Comparison of ENCODE assay signal across 9 cellular contexts in genomic region chr17:64390066-64390465, GRCh38. TPM values are rescaled to one million over a fixed set of nuclear protein-coding genes. Genes with fewer than 3 reads are reported as not detected.
DNase-seq lines count a peak whose midpoint lies in the region; ATAC-seq and TF ChIP-seq lines count a peak whose summit lies in the region.
"Had no signal": no experiment of that assay in that cellular context is flagged by ENCODE, and none has a peak within 500 bp of the region (broad histone marks: within the 10 kb centered on the region; RNA-seq: fewer than 3 reads in every experiment).

No MANE protein-coding gene starts in this region.

- H3K9me3 ChIP-seq in GM23248 (ENCODE audit: low read depth) (no peaks in the 10 kb centered on the region), esophagus squamous epithelium (no peaks in the 10 kb centered on the region)

- no peak for TF ChIP-seq POLR2A in esophagus squamous epithelium (IDR thresholded peaks at IDR 0.05)

- CTCF ChIA-PET in RWPE1 (lab: Yijun Ruan, JAX) = no interaction called here

- DNase-seq in GM23248 (no peak), RWPE1 (ENCODE audit: low spot score) (no peak), esophagus squamous epithelium (lab: John Stamatoyannopoulos, UW) (no peak), COR-L47 (lab: John Stamatoyannopoulos, UW) (no peak), omental fat pad (ENCODE audit: low spot score) (no peak)
- DNase-seq: NCI-H2029 had no signal

- H3K9ac ChIP-seq in GM23248 = no peak overlapping the region

- peak overlapping the region; percentile 33; the same call in 1 of the 2 replicates for H2AFZ ChIP-seq in GM23248

- ATAC-seq in omental fat pad (ENCODE audit: low FRiP score) (no peak), GM19023 (IDR thresholded peaks at IDR 0.05; ENCODE audit: unreplicated experiment) (no peak)

- H3K27me3 ChIP-seq in GM23248 (replicated peaks; ENCODE audit: insufficient read depth) = no peaks in the 10 kb centered on the region
- H3K27me3 ChIP-seq in esophagus squamous epithelium = no peaks in the 10 kb centered on the region

- no peaks in the 10 kb centered on the region for H3K36me3 ChIP-seq in GM23248 (ENCODE audit: low read depth)
- H3K36me3 ChIP-seq in esophagus squamous epithelium = no peaks in the 10 kb centered on the region

- H3K27ac ChIP-seq in GM23248 = no peak overlapping the region
- peak overlapping the region; percentile 55 for H3K27ac ChIP-seq in RWPE1
- peak overlapping the region; percentile 59 to 90 (median 76) for H3K27ac ChIP-seq in esophagus squamous epithelium
- H3K27ac ChIP-seq in skin epidermis = peak overlapping the region in 19 of 21 experiments; percentile 12 to 91 (median 78)

- H3K4me3 ChIP-seq in GM23248 (no peak overlapping the region), esophagus squamous epithelium (peak overlapping the region; percentile 5 to 54 (median 38)), skin epidermis (peak overlapping the region in 6 of 7 experiments; percentile 0 to 28 (median 13))

- H3F3A ChIP-seq in GM23248 (ENCODE audit: insufficient read depth) = no peaks in the 10 kb centered on the region

- WGBS in GM23248 (ENCODE audit: low coverage in 1 of 2, low lambda C conversion rate in 2 of 2, missing lambda C conversion rate in 2 of 2), 2 experiments = 73 to 83% methylated on average over 3 of the region's 3 CpGs
- WGBS in esophagus squamous epithelium, 2 donors = 42 to 44% methylated on average over 3 of the region's 3 CpGs

- H3K9me2 ChIP-seq in GM23248 (ENCODE audit: insufficient read depth) = no peaks in the 10 kb centered on the region

- H3K79me2 ChIP-seq in GM23248 (ENCODE audit: insufficient read depth) = peaks cover 6% of the 10 kb centered on the region; the same call in 1 of the 2 replicates

- intact Hi-C loops in esophagus squamous epithelium (cut with DNase I) = no loop called here

- H3K4me1 ChIP-seq in GM23248 (ENCODE audit: insufficient read depth) (peaks cover 10% of the 10 kb centered on the region), esophagus squamous epithelium (peaks cover 0 to 12% (median 0%) of the 10 kb centered on the region in 3 donors)

- no peak for TF ChIP-seq CTCF in RWPE1 (conservative IDR thresholded peaks at IDR 0.05; ENCODE audit: low read depth)
- TF ChIP-seq CTCF in esophagus squamous epithelium (IDR thresholded peaks at IDR 0.05) = no peak
- no peak for TF ChIP-seq CTCF in omental fat pad (IDR thresholded peaks at IDR 0.05)

- H4K20me1 ChIP-seq in GM23248 (ENCODE audit: insufficient read depth) = no peaks in the 10 kb centered on the region

- no peak overlapping the region for H3K4me2 ChIP-seq in GM23248 (ENCODE audit: unreplicated experiment)

- in situ Hi-C loops in GM23248 (cut with MboI) = no loop called here

- POLR2A ChIA-PET in RWPE1 (lab: Yijun Ruan, JAX; ENCODE audit: low non-redundant PET) = no interaction called here

RNA-seq across cellular contexts. Expression of gene PECAM1, which starts 0.6 kb away (rescaled TPM):
- not detected in 2 replicates for total RNA-seq in GM23248 (2014; rRNA removed; shearing (Covaris generic))
- polyA plus RNA-seq in GM23248 (2016; fragmentation: Nextera tagmentation; extraction: Ambion mirVana) = 0.06 and 0.11 TPM in 2 replicates
- total RNA-seq in esophagus squamous epithelium = 10 to 100 TPM in 3 of 4 donors, 1 to 10 TPM in 1; 9.4 to 71.4 (median 34.3) TPM
- total RNA-seq in omental fat pad = 100 to 1,000 TPM in 3 of 4 donors, 10 to 100 TPM in 1; 90.4 to 321 (median 206) TPM

RNA-seq across cellular contexts. Expression of gene MILR1, which starts 58.8 kb away (rescaled TPM):
- 4.7 and 11.7 TPM in 2 replicates for total RNA-seq in GM23248 (2014; rRNA removed; shearing (Covaris generic))
- 6.3 and 6.5 TPM in 2 replicates for polyA plus RNA-seq in GM23248 (2016; fragmentation: Nextera tagmentation; extraction: Ambion mirVana)
- total RNA-seq in esophagus squamous epithelium (1 to 10 TPM in 3 of 4 donors, under 1 TPM in 1; 0.79 to 8.1 (median 1.8) TPM), omental fat pad (10 to 100 TPM in 3 of 4 donors, 1 to 10 TPM in 1; 7.1 to 25.1 (median 18.2) TPM)
- total RNA-seq: epithelial cell of proximal tubule had no signal

Comparison
In these comparisons a context has a peak if more than half of its experiments do, and no peak if none do; other contexts are left out.
1. RNA of gene PECAM1, which starts 0.6 kb away (total RNA-seq): 90.4 to 321 TPM in omental fat pad and 9.4 to 71.4 TPM in esophagus squamous epithelium; not detected in GM23248; every median in the first group is over 10 times any median in the second.